8 cellular contexts compared by ENCODE assay signal in genomic region chr19:47035495-47036232, GRCh38. TPM values are rescaled to one million over a fixed set of nuclear protein-coding genes. Genes with fewer than 3 reads are reported as not detected.
DNase-seq lines count a peak whose midpoint lies in the region; ATAC-seq and TF ChIP-seq lines count a peak whose summit lies in the region.

No MANE protein-coding gene starts in this region.

- peak overlapping the region; percentile 53 for H3K9ac ChIP-seq in DND-41 (ENCODE audit: low read depth, low read length)

- H3K9me3 Mint-ChIP-seq in GM23338: no peaks in the 10 kb centered on the region

- peak; percentile 96 for DNase-seq in DND-41
- DNase-seq in GM23338 (ENCODE audit: low spot score): peak; percentile 88
- peak; percentile 87 for DNase-seq in MG63
- peak; percentile 66 for DNase-seq in SHP77 treated with DMSO at 0.1 percent for 48 hours (lab: John Stamatoyannopoulos, UW)
- peak; percentile 96 for DNase-seq in activated gamma-delta T cell treated with Interleukin-2 at 50 U/mL for 16 hours
- DNase-seq in foreskin keratinocyte: peak; percentile 82 to 90
- DNase-seq in stromal cell of bone marrow (ENCODE audit: low read depth): peak; percentile 48

- H3F3A ChIP-seq in GM23338 (replicated peaks; ENCODE audit: low read depth): 0 out of 2 replicates have a peak, but pooled peaks cover 8% of the 10 kb centered on the region

- H3K4me1 Mint-ChIP-seq in GM23338: peaks cover 19% of the 10 kb centered on the region

- no peaks in the 10 kb centered on the region; the same call in 2 of the 3 replicates for H3K36me3 Mint-ChIP-seq in GM23338 (ENCODE audit: low read depth)

- H4K20me1 ChIP-seq in DND-41 (ENCODE audit: insufficient read depth, low read length): 0 out of 2 replicates have a peak, but pooled peaks cover 2% of the 10 kb centered on the region
- H4K20me1 ChIP-seq in GM23338 (replicated peaks; ENCODE audit: insufficient read depth): no peaks in the 10 kb centered on the region; the same call in 1 of the 2 replicates

- no peaks in the 10 kb centered on the region for H3K9me2 ChIP-seq in GM23338 (ENCODE audit: insufficient read depth)

- peak overlapping the region; percentile 62 for H3K27ac ChIP-seq in DND-41 (ENCODE audit: low read length)
- no peak overlapping the region for H3K27ac ChIP-seq in GM23338 (ENCODE audit: low read depth)
- peak overlapping the region; percentile 38 for H3K27ac ChIP-seq in foreskin keratinocyte

- TF ChIP-seq CTCF in DND-41 (IDR thresholded peaks at IDR 0.05; ENCODE audit: borderline replicate concordance, extremely low read depth, low read length, poor library complexity, severe bottlenecking) (peak; percentile 98), GM23338 (conservative IDR thresholded peaks at IDR 0.05; ENCODE audit: low read depth in 2 of 2) (peak; percentile 78 to 86), foreskin keratinocyte (conservative IDR thresholded peaks at IDR 0.05) (peak; percentile 96)

- peaks cover 20% of the 10 kb centered on the region for H3K4me1 ChIP-seq in DND-41 (ENCODE audit: insufficient read depth, low read length)
- peaks cover 12% of the 10 kb centered on the region for H3K4me1 ChIP-seq in GM23338 (ENCODE audit: insufficient read depth)
- H3K4me1 ChIP-seq in foreskin keratinocyte: peaks cover 6% of the 10 kb centered on the region
- peaks cover 6% of the 10 kb centered on the region for H3K4me1 ChIP-seq in neuron (ENCODE audit: insufficient read depth, low read length)

- H3K79me2 ChIP-seq in DND-41 (ENCODE audit: insufficient read depth, low read length) (no peaks in the 10 kb centered on the region), GM23338 (replicated peaks; ENCODE audit: insufficient read depth) (no peaks in the 10 kb centered on the region)

- H2AFZ ChIP-seq in DND-41 (ENCODE audit: low read depth, low read length): peak overlapping the region; percentile 72
- peak overlapping the region; percentile 85 for H2AFZ ChIP-seq in GM23338
- H2AFZ ChIP-seq in neuron (ENCODE audit: low read depth, low read length): peak overlapping the region; percentile 65

- ATAC-seq in DND-41 (ENCODE audit: insufficient read depth, low read depth) (peak; percentile 91), GM23338 (peak; percentile 75), foreskin keratinocyte (peak; percentile 83)

- no peaks in the 10 kb centered on the region for H3K9me3 ChIP-seq in DND-41 (ENCODE audit: insufficient read depth, low read length, severe bottlenecking)
- no peaks in the 10 kb centered on the region for H3K9me3 ChIP-seq in MG63
- H3K9me3 ChIP-seq in neuron (ENCODE audit: low read length): no peaks in the 10 kb centered on the region

- H3K4me3 Mint-ChIP-seq in GM23338: peak overlapping the region; percentile 86

- H3K36me3 ChIP-seq in DND-41 (ENCODE audit: insufficient read depth, low read length) (no peaks in the 10 kb centered on the region), GM23338 (ENCODE audit: insufficient read depth) (no peaks in the 10 kb centered on the region), MG63 (no peaks in the 10 kb centered on the region), neuron (ENCODE audit: insufficient read depth, low read length) (no peaks in the 10 kb centered on the region)

- H3K4me2 ChIP-seq in DND-41 (ENCODE audit: insufficient read depth, low read length): peak overlapping the region; percentile 93
- H3K4me2 ChIP-seq in GM23338: peak overlapping the region; percentile 80

- H3K4me3 ChIP-seq in DND-41 (ENCODE audit: low read depth in 1 of 2, low read length in 2 of 2): peak overlapping the region; percentile 29 to 61; a peak in 3 of 4 replicates
- H3K4me3 ChIP-seq in GM23338: peak overlapping the region; percentile 53
- peak overlapping the region; percentile 50 for H3K4me3 ChIP-seq in MG63
- H3K4me3 ChIP-seq in neuron (ENCODE audit: low read length): peak overlapping the region; percentile 49

- H3K27me3 ChIP-seq in DND-41 (ENCODE audit: insufficient read depth, low read length, poor library complexity) (no peaks in the 10 kb centered on the region), GM23338 (ENCODE audit: insufficient read depth) (no peaks in the 10 kb centered on the region; the same call in 1 of the 2 replicates), MG63 (no peaks in the 10 kb centered on the region), foreskin keratinocyte (peaks cover 5% of the 10 kb centered on the region), neuron (ENCODE audit: insufficient read depth, low read length) (no peaks in the 10 kb centered on the region)

- H3K27me3 Mint-ChIP-seq in GM23338 (ENCODE audit: insufficient read depth, low read depth, poor library complexity): peaks cover 41% of the 10 kb centered on the region

- H3K27ac Mint-ChIP-seq in GM23338: peak overlapping the region; percentile 89

TF ChIP-seq in GM23338, 12 proteins besides CTCF, POLR2A, EP300 and RAD21:
- TF ChIP-seq CREB1 (CRISPR knock-in tag; IDR thresholded peaks at IDR 0.05; ENCODE audit: low read depth) (peak; percentile 66), JUNB (IDR thresholded peaks at IDR 0.05; ENCODE audit: unreplicated experiment) (no peak), POLR2AphosphoS5 (IDR thresholded peaks at IDR 0.05; ENCODE audit: low read depth) (peak; percentile 48; the same call in 1 of the 2 replicates), REST (IDR thresholded peaks at IDR 0.05; ENCODE audit: unreplicated experiment) (no peak)

RNA-seq across cellular contexts. Expression of gene TMEM160, which starts 12.8 kb away (rescaled TPM):
- 53.0 and 60.4 TPM in 2 replicates for total RNA-seq in GM23338 (2014; rRNA removed; shearing (Covaris generic))
- polyA plus RNA-seq in GM23338 (2016; fragmentation: Nextera tagmentation; extraction: Ambion mirVana) (251 and 255 TPM in 2 replicates), foreskin keratinocyte (56.7 and 56.8 TPM in 2 replicates)
- 81.9 and 94.5 TPM in 2 replicates for total RNA-seq in MG63 (2014; rRNA removed; shearing (Covaris generic); ENCODE audit: low replicate concordance)
- 39.6 and 41.3 TPM in 2 replicates for total RNA-seq in foreskin keratinocyte

RNA-seq across cellular contexts. Expression of gene NPAS1, which starts 16.0 kb away (rescaled TPM):
- 5.0 and 5.6 TPM in 2 replicates for total RNA-seq in GM23338 (2014; rRNA removed; shearing (Covaris generic))
- polyA plus RNA-seq in GM23338 (2016; fragmentation: Nextera tagmentation; extraction: Ambion mirVana): 9.7 and 9.8 TPM in 2 replicates
- total RNA-seq in MG63 (2014; rRNA removed; shearing (Covaris generic); ENCODE audit: low replicate concordance): 0.33 TPM in 1 of 2 replicates, not detected in the other
- 0.35 and 0.44 TPM in 2 replicates for total RNA-seq in foreskin keratinocyte
- 0.49 and 0.68 TPM in 2 replicates for polyA plus RNA-seq in foreskin keratinocyte
